15 cellular contexts compared by ENCODE assay signal in genomic region chr7:130393095-130393494, GRCh38. TPM values are rescaled to one million over a fixed set of nuclear protein-coding genes. Genes with fewer than 3 reads are reported as not detected.
DNase-seq lines count a peak whose midpoint lies in the region; ATAC-seq and TF ChIP-seq lines count a peak whose summit lies in the region.
"Had no signal": no experiment of that assay in that cellular context is flagged by ENCODE, and none has a peak within 500 bp of the region (broad histone marks: within the 10 kb centered on the region; RNA-seq: fewer than 3 reads in every experiment).

No MANE protein-coding gene starts in this region.

- H3K36me3 ChIP-seq in SK-N-SH (replicated peaks in 1 of 2; ENCODE audit: control insufficient read depth in 1 of 2, insufficient read depth in 2 of 2, low read length in 1 of 2) (peaks cover 2 to 5% of the 10 kb centered on the region in 2 experiments), left lung (no peaks in the 10 kb centered on the region), thymus (ENCODE audit: control insufficient read depth, insufficient read depth) (no peaks in the 10 kb centered on the region)

- no peaks in the 10 kb centered on the region for H3K79me2 ChIP-seq in SK-N-SH (ENCODE audit: insufficient read depth)

- TF ChIP-seq RAD21 in SK-N-SH (IDR thresholded peaks at IDR 0.05; ENCODE audit: low read length), result no peak

- H3K4me3 ChIP-seq in SK-N-SH (ENCODE audit: low read depth in 2 of 2, low read length in 1 of 2), result no peak overlapping the region
- no peak overlapping the region for H3K4me3 ChIP-seq in left lung
- H3K4me3 ChIP-seq in thymus (ENCODE audit: low read length), result no peak overlapping the region

- intact Hi-C loops in left lung (cut with DNase I), result no loop called here

- no peak for TF ChIP-seq EP300 in SK-N-SH (IDR thresholded peaks at IDR 0.05; ENCODE audit: borderline replicate concordance in 1 of 2, low read depth in 1 of 2, low read length in 1 of 2)

- 93% methylated on average over 5 of the region's 5 CpGs for WGBS in SK-N-SH (ENCODE audit: low lambda C conversion rate)
- 88% methylated on average over 5 of the region's 5 CpGs for WGBS in thymus

- no peak overlapping the region for H3K27ac ChIP-seq in SK-N-SH (ENCODE audit: low read depth in 2 of 2, low read length in 1 of 2)
- peak overlapping the region; percentile 6 for H3K27ac ChIP-seq in cingulate gyrus (ENCODE audit: low read depth, low read length)
- H3K27ac ChIP-seq in left lung, result peak overlapping the region in 1 of 2 donors; percentile 55
- H3K27ac ChIP-seq in thymus (ENCODE audit: low read depth), result peak overlapping the region; percentile 15

- CTCF ChIA-PET in SK-N-SH (lab: Yijun Ruan, JAX), result interaction anchor here (0.9 to 1.4 kb wide), 3 partner anchors 9 to 28 kb away, joined by 3 to 5 read pairs (median 3); no protein-coding TSS in a partner anchor

- no peaks in the 10 kb centered on the region for H4K20me1 ChIP-seq in SK-N-SH (ENCODE audit: insufficient read depth)

- no peak overlapping the region for H3K4me2 ChIP-seq in SK-N-SH

- no peaks in the 10 kb centered on the region for H3K9me2 ChIP-seq in SK-N-SH

- H3K4me1 ChIP-seq in SK-N-SH (ENCODE audit: control insufficient read depth in 1 of 2, insufficient read depth in 2 of 2, low read depth in 1 of 2, low read length in 1 of 2) (peaks cover 0 to 18% of the 10 kb centered on the region in 2 experiments; a peak in 2 of 4 replicates), left lung (peaks cover 0 to 4% of the 10 kb centered on the region in 2 donors), thymus (ENCODE audit: control insufficient read depth, insufficient read depth, low read length) (peaks cover 18% of the 10 kb centered on the region)

- H3K9ac ChIP-seq in SK-N-SH, result no peak overlapping the region

- no peak for ATAC-seq in SK-N-SH treated with all-trans-retinoic acid at 6 μM for 48 hours
- peak; percentile 44 for ATAC-seq in left lung
- no peak for ATAC-seq in HG03457 (IDR thresholded peaks at IDR 0.05; ENCODE audit: unreplicated experiment)
- ATAC-seq in HG02981 (IDR thresholded peaks at IDR 0.05; ENCODE audit: unreplicated experiment), result no peak

- H2AFZ ChIP-seq in SK-N-SH (ENCODE audit: low read depth), result no peak overlapping the region

- POLR2A ChIA-PET in SK-N-SH (lab: Yijun Ruan, JAX), result no interaction called here

- no peaks in the 10 kb centered on the region for H3K27me3 ChIP-seq in SK-N-SH (ENCODE audit: insufficient read depth)
- H3K27me3 ChIP-seq in left lung, result no peaks in the 10 kb centered on the region
- no peaks in the 10 kb centered on the region for H3K27me3 ChIP-seq in thymus (ENCODE audit: control insufficient read depth, insufficient read depth)

- DNase-seq in SK-N-SH (no peak), left lung (no peak), pons (ENCODE audit: low spot score) (no peak)
- DNase-seq: 8988T; activated CD4-positive, alpha-beta T cell treated with anti-CD3 and anti-CD28 coated beads, Interleukin-2, amount 50 U/mL, for 1 hour; amygdala; H7; kidney; NCI-H69 had no signal

- no peaks in the 10 kb centered on the region for H3F3A ChIP-seq in SK-N-SH (replicated peaks; ENCODE audit: insufficient read depth)

- TF ChIP-seq CTCF in SK-N-SH (IDR thresholded peaks at IDR 0.05) (no peak), left lung (IDR thresholded peaks at IDR 0.05) (no peak)

- no peaks in the 10 kb centered on the region for H3K9me3 ChIP-seq in SK-N-SH
- no peaks in the 10 kb centered on the region for H3K9me3 ChIP-seq in left lung
- no peaks in the 10 kb centered on the region for H3K9me3 ChIP-seq in thymus (ENCODE audit: control insufficient read depth)

TF ChIP-seq in SK-N-SH, 30 proteins besides CTCF, POLR2A, EP300 and RAD21:
- TF ChIP-seq GABPA (IDR thresholded peaks at IDR 0.05; ENCODE audit: low read depth) (no peak), NFIC (IDR thresholded peaks at IDR 0.05; ENCODE audit: borderline replicate concordance) (peak; percentile 61), TCF12 (IDR thresholded peaks at IDR 0.05) (peak; percentile 45), PBX3 (IDR thresholded peaks at IDR 0.05) (peak; percentile 37; the same call in 1 of the 2 replicates), RFX5 (IDR thresholded peaks at IDR 0.05; ENCODE audit: low read length) (no peak), FOSL2 (IDR thresholded peaks at IDR 0.05; ENCODE audit: borderline replicate concordance, low read depth) (peak; percentile 24; the same call in 1 of the 2 replicates), JUND (IDR thresholded peaks at IDR 0.05) (peak; percentile 62)

TF ChIP-seq in SK-N-SH treated with all-trans-retinoic acid at 6 μM for 48 hours, 23 proteins besides CTCF, POLR2A, EP300 and RAD21:
- TF ChIP-seq OSR1 (CRISPR knock-in tag; IDR thresholded peaks at IDR 0.05) (no peak), ZC3H10 (CRISPR knock-in tag; IDR thresholded peaks at IDR 0.05) (no peak), BACH2 (CRISPR knock-in tag; IDR thresholded peaks at IDR 0.05; ENCODE audit: borderline replicate concordance) (no peak), PPARA (CRISPR knock-in tag; IDR thresholded peaks at IDR 0.05; ENCODE audit: borderline replicate concordance) (no peak), RARB (CRISPR knock-in tag; IDR thresholded peaks at IDR 0.05) (no peak), ZNF565 (CRISPR knock-in tag; conservative IDR thresholded peaks at IDR 0.05; ENCODE audit: low read depth) (no peak), ZFP3 (CRISPR knock-in tag; IDR thresholded peaks at IDR 0.05) (no peak), ESRRG (CRISPR knock-in tag; IDR thresholded peaks at IDR 0.05) (no peak), ARNTL (CRISPR knock-in tag; IDR thresholded peaks at IDR 0.05; ENCODE audit: borderline replicate concordance, low read depth) (no peak), POU6F1 (CRISPR knock-in tag; IDR thresholded peaks at IDR 0.05; ENCODE audit: borderline replicate concordance, low read depth) (no peak), CSRNP3 (CRISPR knock-in tag; IDR thresholded peaks at IDR 0.05) (no peak), GLIS3 (CRISPR knock-in tag; IDR thresholded peaks at IDR 0.05) (no peak), SNAI2 (CRISPR knock-in tag; IDR thresholded peaks at IDR 0.05) (no peak), TOX (CRISPR knock-in tag; IDR thresholded peaks at IDR 0.05; ENCODE audit: borderline replicate concordance) (no peak)

RNA-seq across cellular contexts. Expression of gene CPA1, which starts 12.8 kb away (rescaled TPM):
- polyA plus RNA-seq in SK-N-SH (2012; rRNA removed) (0.05 and 0.24 TPM in 2 replicates), thymus (0.21 TPM)
- polyA plus RNA-seq in SK-N-SH (2012; cell fraction: cytosol; rRNA removed), result 0.06 and 0.12 TPM in 2 replicates
- polyA plus RNA-seq in SK-N-SH (2012; cell fraction: nucleus; rRNA removed), result 0.19 and 0.36 TPM in 2 replicates
- total RNA-seq in left lung, result under 1 TPM in 1 of 2 donors, not detected in 1; 0.34 TPM

RNA-seq across cellular contexts. Expression of gene CEP41, which starts 47.7 kb away (rescaled TPM):
- polyA plus RNA-seq in SK-N-SH (2012; rRNA removed), result 20.9 and 25.8 TPM in 2 replicates
- 20.9 and 23.3 TPM in 2 replicates for polyA plus RNA-seq in SK-N-SH (2012; cell fraction: cytosol; rRNA removed)
- polyA plus RNA-seq in SK-N-SH (2012; cell fraction: nucleus; rRNA removed), result 23.1 and 25.8 TPM in 2 replicates
- total RNA-seq in left lung, result 10 to 100 TPM; 12.4 to 16.0 TPM
- polyA plus RNA-seq in thymus, result 11.2 TPM

RNA-seq across cellular contexts. Expression of gene CPA5, which starts 48.5 kb away (rescaled TPM):
- polyA plus RNA-seq in SK-N-SH (2012; rRNA removed) (0.86 and 1.3 TPM in 2 replicates), thymus (6.7 TPM)
- polyA plus RNA-seq in SK-N-SH (2012; cell fraction: cytosol; rRNA removed), result 0.19 and 0.29 TPM in 2 replicates
- 2.2 and 4.6 TPM in 2 replicates for polyA plus RNA-seq in SK-N-SH (2012; cell fraction: nucleus; rRNA removed)
- total RNA-seq in left lung, result not detected
- total RNA-seq: progenitor cell of endocrine pancreas had no signal

Comparison
In these comparisons a context has a peak if more than half of its experiments do, and no peak if none do; other contexts are left out.
1. H3K27ac ChIP-seq: peak in cingulate gyrus (single experiment) and thymus (single experiment); none in SK-N-SH (0 of 2).